Comparison of ENCODE assay signal across 23 cellular contexts in genomic region chr17:27269201-27269600, GRCh38.
"Had no signal": no experiment of that assay in that cellular context is flagged by ENCODE, and none has a peak within 500 bp of the region (broad histone marks: within the 10 kb centered on the region; RNA-seq: fewer than 3 reads in every experiment).

No MANE protein-coding gene starts in this region.

- DNase-seq: activated CD4-positive, alpha-beta memory T cell treated with anti-CD3 and anti-CD28 coated beads for 36 hours; activated CD4-positive, alpha-beta T cell treated with anti-CD3 and anti-CD28 coated beads, Interleukin-2, amount 10 ng/mL, durations not matched to agents 24 days and 14 days; activated CD8-positive, alpha-beta memory T cell treated with anti-CD3 and anti-CD28 coated beads, Interleukin-2, amount 50 U/mL, for 4 hours; activated T-cell treated with anti-CD3 and anti-CD28 coated beads, Interleukin-2, amount 50 U/mL, for 24 hours; anterior cingulate cortex; endodermal cell; foreskin keratinocyte; heart left ventricle; lower lobe of right lung; mesendoderm; natural killer cell; right cardiac atrium; stimulated activated CD4-positive, alpha-beta T cell treated with anti-CD3 and anti-CD28 coated beads, Interleukin-15, amount 100 ng/mL, for 24 hours; stimulated activated CD4-positive, alpha-beta T cell treated with anti-CD3 and anti-CD28 coated beads, Interleukin-2, amount 100 ng/mL, for 24 hours; stimulated activated naive B cell treated with anti-CD40 and anti-IgM and Interleukin-4, amounts not matched to agents 10 μg/mL and 1 μg/mL and 100 μg/mL, for 72 hours; T-helper 17 cell; T1000; tibial artery; WERI-Rb-1 had no signal

- H3K4me3 ChIP-seq: esophagus muscularis mucosa, heart left ventricle, lower lobe of right lung, neural progenitor cell, suprapubic skin, tibial artery had no signal

- H3K9me3 ChIP-seq: esophagus muscularis mucosa, heart left ventricle, lower lobe of right lung, suprapubic skin, tibial artery had no signal

- ATAC-seq: activated CD4-positive, CD25-positive, alpha-beta regulatory T cell treated with anti-CD3 and anti-CD28 coated beads, Interleukin-2, amount 50 U/mL, for 24 hours; foreskin keratinocyte; heart left ventricle; natural killer cell; right cardiac atrium; stimulated activated naive B cell treated with anti-CD40 and anti-IgM and Interleukin-4, amounts not matched to agents 10 μg/mL and 1 μg/mL and 100 μg/mL, for 72 hours; T-helper 17 cell had no signal

- H3K27ac ChIP-seq: esophagus muscularis mucosa, foreskin keratinocyte, heart left ventricle, neural progenitor cell, suprapubic skin, tibial artery had no signal

- H3K4me1 ChIP-seq: foreskin keratinocyte, neural progenitor cell, suprapubic skin had no signal

- H3K36me3 ChIP-seq: esophagus muscularis mucosa, heart left ventricle, lower lobe of right lung, neural progenitor cell, suprapubic skin, tibial artery, WERI-Rb-1 had no signal

- H3K27me3 ChIP-seq: esophagus muscularis mucosa, heart left ventricle, neural progenitor cell, suprapubic skin, tibial artery had no signal
